8 cellular contexts compared by ENCODE assay signal in genomic region chr9:89436963-89437625, GRCh38.
DNase-seq lines count a peak whose midpoint lies in the region; ATAC-seq and FAIRE-seq lines count a peak whose summit lies in the region.

No MANE protein-coding gene starts in this region.

- H3K9me3 Mint-ChIP-seq in activated T-helper 17 cell treated with anti-CD3 and anti-CD28 coated beads, Interleukin-2, amount 50 U/mL, for 72 hours: no peaks in the 10 kb centered on the region

- H3K27me3 Mint-ChIP-seq in activated T-helper 17 cell treated with anti-CD3 and anti-CD28 coated beads, Interleukin-2, amount 50 U/mL, for 72 hours: no peaks in the 10 kb centered on the region

- H3K4me1 Mint-ChIP-seq in activated T-helper 17 cell treated with anti-CD3 and anti-CD28 coated beads, Interleukin-2, amount 50 U/mL, for 72 hours: peaks cover 43% of the 10 kb centered on the region

- peak overlapping the region; percentile 19 for H3K4me3 Mint-ChIP-seq in activated T-helper 17 cell treated with anti-CD3 and anti-CD28 coated beads, Interleukin-2, amount 50 U/mL, for 72 hours

- FAIRE-seq in frontal cortex (lab: Jason Lieb, UNC): no peak

- peaks cover 62% of the 10 kb centered on the region for H3K36me3 Mint-ChIP-seq in activated T-helper 17 cell treated with anti-CD3 and anti-CD28 coated beads, Interleukin-2, amount 50 U/mL, for 72 hours (ENCODE audit: low read depth)

- DNase-seq in NCI-H187 treated with DMSO at 0.1 percent for 48 hours (lab: John Stamatoyannopoulos, UW) (peak; percentile 9), mucosa of gallbladder (ENCODE audit: low spot score) (peak; percentile 70), frontal cortex (ENCODE audit: low spot score in 2 of 2) (no peak), SIG-M5 treated with dmso at 0.1 percent for 504 hours (lab: John Stamatoyannopoulos, UW; ENCODE audit: unreplicated experiment) (no peak)

- peak; percentile 58 for ATAC-seq in GM21723 (IDR thresholded peaks at IDR 0.05; ENCODE audit: unreplicated experiment)
- peak; percentile 46 for ATAC-seq in activated T-helper 17 cell treated with anti-CD3 and anti-CD28 coated beads, Interleukin-2, amount 50 U/mL, for 72 hours (replicated peaks)
- no peak for ATAC-seq in HG03460 (IDR thresholded peaks at IDR 0.05; ENCODE audit: unreplicated experiment)
- ATAC-seq in GM21526 (IDR thresholded peaks at IDR 0.05; ENCODE audit: low FRiP score, unreplicated experiment): no peak

- peak overlapping the region; percentile 25 for H3K27ac Mint-ChIP-seq in activated T-helper 17 cell treated with anti-CD3 and anti-CD28 coated beads, Interleukin-2, amount 50 U/mL, for 72 hours

Comparison
In these comparisons a context has a peak if more than half of its experiments do, and no peak if none do; other contexts are left out.
1. ATAC-seq: peak in GM21723 (single experiment) and activated T-helper 17 cell treated with anti-CD3 and anti-CD28 coated beads, Interleukin-2, amount 50 U/mL, for 72 hours (single experiment); none in HG03460 (single experiment) and GM21526 (single experiment).
2. DNase-seq: peak in NCI-H187 treated with DMSO at 0.1 percent for 48 hours (single experiment) and mucosa of gallbladder (single experiment); none in frontal cortex (0 of 2) and SIG-M5 treated with dmso at 0.1 percent for 504 hours (single experiment).